ENCODE assay signal across 10 cellular contexts in genomic region chr11:47593934-47594855, GRCh38. TPM values are rescaled to one million over a fixed set of nuclear protein-coding genes. Genes with fewer than 3 reads are reported as not detected.
DNase-seq lines count a peak whose midpoint lies in the region; ATAC-seq and TF ChIP-seq lines count a peak whose summit lies in the region.
"Had no signal": no experiment of that assay in that cellular context is flagged by ENCODE, and none has a peak within 500 bp of the region (broad histone marks: within the 10 kb centered on the region; RNA-seq: fewer than 3 reads in every experiment).

C1QTNF4 (minus strand) TSS chr11:47594411; CDS start chr11:47590810, 3,601 bp downstream.

- no peak within 1 kb of the TSS for H3K4ac ChIP-seq in mesenchymal stem cell (ENCODE audit: low read depth in 1 of 2, low read length in 2 of 2)

- H2BK15ac ChIP-seq in mesenchymal stem cell (ENCODE audit: low read depth, poor library complexity, severe bottlenecking): no peak within 1 kb of the TSS

- no peaks in the 10 kb centered on the region for H3K9me3 ChIP-seq in breast epithelium
- H3K9me3 ChIP-seq in mesenchymal stem cell (ENCODE audit: control insufficient read depth, low read length): no peaks in the 10 kb centered on the region
- H3K9me3 ChIP-seq in upper lobe of left lung: no peaks in the 10 kb centered on the region

- no peak within 1 kb of the TSS for H2BK5ac ChIP-seq in mesenchymal stem cell (ENCODE audit: low read depth, low read length, poor library complexity, severe bottlenecking)

- POLR2A ChIA-PET in MCF 10A (lab: Yijun Ruan, JAX): interaction anchor here (1.4 kb wide), 1 partner anchor 9 kb away, joined by 3 read pairs; no protein-coding TSS in a partner anchor

- peak within 1 kb of the TSS in 1 of 2 experiments; percentile 24 for H3K18ac ChIP-seq in mesenchymal stem cell (ENCODE audit: low read depth in 1 of 2, low read length in 2 of 2)

- no peaks in the 10 kb centered on the region for H3K36me3 Mint-ChIP-seq in MCF 10A (ENCODE audit: insufficient read depth, unreplicated experiment)

- no TSS peak for BruUV-seq in MCF 10A (replicated peaks; lab: Mats Ljungman, UMichigan)

- ATAC-seq in upper lobe of left lung (ENCODE audit: low FRiP score in 2 of 2) (peak in 1 of 2 donors; percentile 14), GM19328 (IDR thresholded peaks at IDR 0.05; ENCODE audit: unreplicated experiment) (no peak), HG02623 (IDR thresholded peaks at IDR 0.05; ENCODE audit: unreplicated experiment) (no peak)

- H3K4me1 ChIP-seq in breast epithelium: peaks cover 0 to 6% of the 10 kb centered on the region in 2 donors
- H3K4me1 ChIP-seq in mesenchymal stem cell (ENCODE audit: control insufficient read depth, insufficient read depth, low read depth, low read length): peaks cover 20% of the 10 kb centered on the region
- H3K4me1 ChIP-seq in upper lobe of left lung: peaks cover 10 to 20% (median 11%) of the 10 kb centered on the region in 4 donors

- no peak within 1 kb of the TSS for H4K91ac ChIP-seq in mesenchymal stem cell (ENCODE audit: low read length)

- peaks cover 34% of the 10 kb centered on the region for H3K27me3 Mint-ChIP-seq in MCF 10A (ENCODE audit: insufficient read depth, unreplicated experiment)

- no peak within 1 kb of the TSS for H3K27ac ChIP-seq in breast epithelium
- no peak within 1 kb of the TSS for H3K27ac ChIP-seq in mesenchymal stem cell (ENCODE audit: low read length, poor library complexity, severe bottlenecking)
- no peak within 1 kb of the TSS for H3K27ac ChIP-seq in upper lobe of left lung
- H3K27ac ChIP-seq: VCaP had no signal

- H3K79me1 ChIP-seq in mesenchymal stem cell (replicated peaks; ENCODE audit: low read length, poor library complexity, severe bottlenecking): no peaks in the 10 kb centered on the region

- DNase-seq in breast epithelium (ENCODE audit: low spot score in 2 of 2): no peak
- no peak for DNase-seq in MCF 10A (ENCODE audit: unreplicated experiment)
- peak; percentile 30 for DNase-seq in cerebellum (ENCODE audit: low spot score)
- DNase-seq in mesenchymal stem cell: no peak
- peak in 1 of 2 donors; percentile 77 for DNase-seq in upper lobe of left lung
- no peak for DNase-seq in NCI-H1436 treated with DMSO at 0.1 percent for 48 hours (lab: John Stamatoyannopoulos, UW)
- DNase-seq: NCI-H2029 had no signal

- H3K4me2 ChIP-seq in mesenchymal stem cell (ENCODE audit: low read length, poor library complexity, severe bottlenecking): peak within 1 kb of the TSS; percentile 86

- CTCF ChIA-PET in MCF 10A (lab: Yijun Ruan, JAX): interaction anchor here (0.7 kb wide), 1 partner anchor 16 kb away, joined by 3 read pairs; the partner anchor contains the start of genes KBTBD4 and NDUFS3

- no peak within 1 kb of the TSS for H2BK12ac ChIP-seq in mesenchymal stem cell (ENCODE audit: low read length in 2 of 2)

- 3% methylated on average over 47 of the region's 48 CpGs for WGBS in mesenchymal stem cell
- WGBS in upper lobe of left lung, 2 donors: 3 to 4% methylated on average over 22 to 46 of the region's 48 CpGs

- intact Hi-C loops in breast epithelium (cut with DNase I; ENCODE audit: low total_unique reads) (no loop called here), MCF 10A (cut with micrococcal nuclease) (no loop called here)

- no peak within 1 kb of the TSS for H3K4me3 Mint-ChIP-seq in MCF 10A (ENCODE audit: unreplicated experiment)

- TF ChIP-seq CTCF in breast epithelium (IDR thresholded peaks at IDR 0.05): no peak
- TF ChIP-seq CTCF in MCF 10A (IDR thresholded peaks at IDR 0.05; ENCODE audit: unreplicated experiment): no peak
- TF ChIP-seq CTCF in upper lobe of left lung (IDR thresholded peaks at IDR 0.05): no peak

- H3K9me3 Mint-ChIP-seq in MCF 10A (ENCODE audit: unreplicated experiment): no peaks in the 10 kb centered on the region

- H3K27ac Mint-ChIP-seq in MCF 10A (ENCODE audit: low read depth, unreplicated experiment): no peak within 1 kb of the TSS

- peak within 1 kb of the TSS in 1 of 2 experiments; percentile 93 for H3K23ac ChIP-seq in mesenchymal stem cell (ENCODE audit: low read length in 2 of 2)

- no peak within 1 kb of the TSS for H4K8ac ChIP-seq in mesenchymal stem cell (ENCODE audit: low read length)

- H3K4me3 ChIP-seq in breast epithelium (peak within 1 kb of the TSS; percentile 17 to 69 (median 43)), mesenchymal stem cell (ENCODE audit: insufficient read depth in 1 of 2, low read depth in 1 of 2, low read length in 2 of 2) (peak within 1 kb of the TSS; percentile 46 to 60), upper lobe of left lung (peak within 1 kb of the TSS in 3 of 4 donors; percentile 4 to 29 (median 20))

- H2AK5ac ChIP-seq in mesenchymal stem cell (ENCODE audit: low read length, severe bottlenecking): no peak within 1 kb of the TSS

- no peak for TF ChIP-seq EP300 in upper lobe of left lung (IDR thresholded peaks at IDR 0.05)

- H3K27me3 ChIP-seq in breast epithelium (peaks cover 0 to 21% of the 10 kb centered on the region in 2 donors), mesenchymal stem cell (ENCODE audit: control insufficient read depth in 1 of 2, insufficient read depth in 1 of 2, low read length in 2 of 2) (peaks cover 42% of the 10 kb centered on the region in 2 experiments), upper lobe of left lung (peaks cover 0 to 28% (median 13%) of the 10 kb centered on the region in 4 donors)

- no peaks in the 10 kb centered on the region for H3K4me1 Mint-ChIP-seq in MCF 10A (ENCODE audit: insufficient read depth, unreplicated experiment)

- H3K14ac ChIP-seq in mesenchymal stem cell (ENCODE audit: low read length in 2 of 2): no peak within 1 kb of the TSS

- no peaks in the 10 kb centered on the region for H3K36me3 ChIP-seq in breast epithelium
- peaks cover 0 to 10% of the 10 kb centered on the region in 2 experiments for H3K36me3 ChIP-seq in mesenchymal stem cell (ENCODE audit: control insufficient read depth in 1 of 2, insufficient read depth in 2 of 2, low read depth in 1 of 2, low read length in 2 of 2)
- H3K36me3 ChIP-seq in upper lobe of left lung: no peaks in the 10 kb centered on the region

- no peak within 1 kb of the TSS for H2AFZ ChIP-seq in mesenchymal stem cell (ENCODE audit: low read depth, low read length)

- H2BK120ac ChIP-seq in mesenchymal stem cell (ENCODE audit: low read depth, low read length): no peak within 1 kb of the TSS

- no peak for TF ChIP-seq POLR2A in breast epithelium (IDR thresholded peaks at IDR 0.05)
- TF ChIP-seq POLR2A in upper lobe of left lung (IDR thresholded peaks at IDR 0.05): no peak

- H3K9ac ChIP-seq in mesenchymal stem cell (ENCODE audit: low read length): peak within 1 kb of the TSS; percentile 4

RNA-seq across cellular contexts. Expression of gene C1QTNF4, which starts in this region (rescaled TPM):
- total RNA-seq in breast epithelium: 1 to 10 TPM in 2 of 3 donors, under 1 TPM in 1; 0.96 to 5.6 (median 4.4) TPM
- total RNA-seq in MCF 10A (2022): 0.42 TPM in 1 of 2 replicates, not detected in the other
- 17.7 TPM for total RNA-seq in cerebellum
- polyA plus RNA-seq in mesenchymal stem cell (2013, experiment 1 of 2): 0.04 TPM
- polyA plus RNA-seq in mesenchymal stem cell (2013, experiment 2 of 2): 0.04 TPM
- total RNA-seq in upper lobe of left lung: 1 to 10 TPM in 1 of 6 donors, under 1 TPM in 3, not detected in 2; 0.46 to 2.1 (median 0.78) TPM
